In genomic region chr2:15711126-15711860, GRCh38 we compare ENCODE assay signal across 18 cellular contexts.
DNase-seq lines count a peak whose midpoint lies in the region; ATAC-seq, FAIRE-seq and TF ChIP-seq lines count a peak whose summit lies in the region.
"Had no signal": no experiment of that assay in that cellular context is flagged by ENCODE, and none has a peak within 500 bp of the region (broad histone marks: within the 10 kb centered on the region; RNA-seq: fewer than 3 reads in every experiment).

No MANE protein-coding gene starts in this region.

- no peak overlapping the region for H2AFZ ChIP-seq in neuronal stem cell (ENCODE audit: low read length)
- H2AFZ ChIP-seq: GM23338 had no signal

- no peak overlapping the region for H2BK5ac ChIP-seq in neuronal stem cell (ENCODE audit: low read length)

- H3K27ac ChIP-seq in RWPE2 (ENCODE audit: poor library complexity, severe bottlenecking) (no peak overlapping the region), neuronal stem cell (replicated peaks; ENCODE audit: low read length) (no peak overlapping the region)
- H3K27ac ChIP-seq: HL-60 had no signal

- H3K27ac Mint-ChIP-seq in natural killer cell treated with Interleukin-12 subunit alpha and Interleukin-12 subunit beta and Interleukin-15 and Interleukin-18, amount 100 ng/mL, for 72 hours = no peak overlapping the region
- H3K27ac Mint-ChIP-seq: B cell; CD4-positive, alpha-beta T cell; GM23338 had no signal

- H4K91ac ChIP-seq in neuronal stem cell (ENCODE audit: low read depth, low read length, poor library complexity) = peak overlapping the region; percentile 93

- no peak overlapping the region for H3K18ac ChIP-seq in neuronal stem cell (ENCODE audit: low read length)

- peak; percentile 21; the same call in 1 of the 3 replicates for ATAC-seq in RWPE2 (ENCODE audit: low read depth)
- no peak for ATAC-seq in natural killer cell treated with Interleukin-12 subunit alpha and Interleukin-12 subunit beta and Interleukin-15 and Interleukin-18, amount 100 ng/mL, for 72 hours
- ATAC-seq in HG02588 (IDR thresholded peaks at IDR 0.05; ENCODE audit: unreplicated experiment) = no peak
- ATAC-seq: GM12878, GM23338 had no signal

- TF ChIP-seq CTCF in RWPE2 (IDR thresholded peaks at IDR 0.05; ENCODE audit: poor library complexity, severe bottlenecking) (no peak), bronchial epithelial cell (IDR thresholded peaks at IDR 0.05; ENCODE audit: insufficient read depth, low read length, severe bottlenecking) (no peak)

- H3K27me3 ChIP-seq in RWPE2 (ENCODE audit: insufficient read depth, poor library complexity, severe bottlenecking) = no peaks in the 10 kb centered on the region
- peaks cover 3% of the 10 kb centered on the region for H3K27me3 ChIP-seq in bronchial epithelial cell (ENCODE audit: control insufficient read depth, insufficient read depth, low read length)
- no peaks in the 10 kb centered on the region for H3K27me3 ChIP-seq in neuronal stem cell (ENCODE audit: control insufficient read depth in 3 of 3, insufficient read depth in 3 of 3, low read depth in 1 of 3, low read length in 3 of 3)

- H3K4me1 ChIP-seq in RWPE2 (ENCODE audit: insufficient read depth, poor library complexity, severe bottlenecking) (peaks cover 5% of the 10 kb centered on the region), neuronal stem cell (ENCODE audit: control insufficient read depth in 2 of 2, insufficient read depth in 1 of 2, low read depth in 1 of 2, low read length in 2 of 2) (peaks cover 2 to 5% of the 10 kb centered on the region in 2 donors)

- no peaks in the 10 kb centered on the region for H3K36me3 Mint-ChIP-seq in natural killer cell treated with Interleukin-12 subunit alpha and Interleukin-12 subunit beta and Interleukin-15 and Interleukin-18, amount 100 ng/mL, for 72 hours

- H3K36me3 ChIP-seq in RWPE2 (ENCODE audit: low read depth) (no peaks in the 10 kb centered on the region), bronchial epithelial cell (ENCODE audit: control insufficient read depth, insufficient read depth, low read length) (no peaks in the 10 kb centered on the region), neuronal stem cell (replicated peaks in 1 of 2; ENCODE audit: control insufficient read depth in 2 of 2, insufficient read depth in 2 of 2, low read length in 2 of 2) (no peaks in the 10 kb centered on the region)

- H2BK120ac ChIP-seq in neuronal stem cell (ENCODE audit: low read depth, low read length) = no peak overlapping the region

- H3K4me3 Mint-ChIP-seq in natural killer cell treated with Interleukin-12 subunit alpha and Interleukin-12 subunit beta and Interleukin-15 and Interleukin-18, amount 100 ng/mL, for 72 hours = no peak overlapping the region
- H3K4me3 Mint-ChIP-seq: B cell; CD4-positive, alpha-beta T cell; GM23338 had no signal

- H3K23ac ChIP-seq in neuronal stem cell (ENCODE audit: low read depth, low read length, poor library complexity) = peak overlapping the region; percentile 62

- no peaks in the 10 kb centered on the region for H3K79me1 ChIP-seq in neuronal stem cell (ENCODE audit: low read depth, low read length)

- peak overlapping the region; percentile 63 for H3K9ac ChIP-seq in neuronal stem cell (ENCODE audit: low read depth, low read length, poor library complexity)

- no peak overlapping the region for H4K8ac ChIP-seq in neuronal stem cell (ENCODE audit: low read depth, low read length)

- no peak overlapping the region for H2BK15ac ChIP-seq in neuronal stem cell (ENCODE audit: low read length)

- H2BK12ac ChIP-seq in neuronal stem cell (ENCODE audit: low read length) = no peak overlapping the region

- no peak for FAIRE-seq in bronchial epithelial cell (lab: Jason Lieb, UNC)
- FAIRE-seq: A204.1, GM12878 had no signal

- no CpG with 5 or more reads among the region's 4 CpGs for WGBS in neuronal stem cell (ENCODE audit: extremely low coverage in 2 of 2, insufficient read length in 2 of 2, insufficient replicate concordance in 1 of 2), 2 donors

- H3K9me3 ChIP-seq in RWPE2 (ENCODE audit: severe bottlenecking) (no peaks in the 10 kb centered on the region), neuronal stem cell (replicated peaks in 1 of 2; ENCODE audit: control insufficient read depth in 2 of 2, insufficient read depth in 1 of 2, low read depth in 1 of 2, low read length in 2 of 2) (peaks cover 0 to 2% of the 10 kb centered on the region in 2 donors)

- peaks cover 0 to 10% of the 10 kb centered on the region in 2 donors for H3K27me3 Mint-ChIP-seq in natural killer cell treated with Interleukin-12 subunit alpha and Interleukin-12 subunit beta and Interleukin-15 and Interleukin-18, amount 100 ng/mL, for 72 hours
- H3K27me3 Mint-ChIP-seq: CD4-positive, alpha-beta T cell had no signal

- H3K4me3 ChIP-seq in RWPE2 (ENCODE audit: severe bottlenecking) (no peak overlapping the region), bronchial epithelial cell (ENCODE audit: low read depth, low read length) (no peak overlapping the region), neuronal stem cell (ENCODE audit: low read length in 2 of 2) (no peak overlapping the region)
- H3K4me3 ChIP-seq: GM12878, GM23338 had no signal

- H3K4ac ChIP-seq in neuronal stem cell (ENCODE audit: low read length) = no peak overlapping the region

- H3K4me2 ChIP-seq in neuronal stem cell (ENCODE audit: insufficient read depth, low read length, poor library complexity, severe bottlenecking) = no peak overlapping the region
- H3K4me2 ChIP-seq: GM23338 had no signal

- H3K9me3 Mint-ChIP-seq in natural killer cell treated with Interleukin-12 subunit alpha and Interleukin-12 subunit beta and Interleukin-15 and Interleukin-18, amount 100 ng/mL, for 72 hours = no peaks in the 10 kb centered on the region
- H3K9me3 Mint-ChIP-seq: CD4-positive, alpha-beta T cell; GM23338 had no signal

- no peak overlapping the region for H2AK5ac ChIP-seq in neuronal stem cell (ENCODE audit: low read depth, low read length)

- no peak for DNase-seq in RWPE2 (ENCODE audit: low spot score)
- DNase-seq in bronchial epithelial cell (ENCODE audit: low read depth) = peak; percentile 39
- peak; percentile 84 for DNase-seq in kidney tubule cell (ENCODE audit: low spot score)
- no peak for DNase-seq in neuronal stem cell (ENCODE audit: low spot score)
- no peak for DNase-seq in DMS 273 (lab: John Stamatoyannopoulos, UW; ENCODE audit: unreplicated experiment)
- DNase-seq in natural killer cell treated with Interleukin-12 subunit alpha and Interleukin-12 subunit beta and Interleukin-15 and Interleukin-18, amount 100 ng/mL, for 72 hours (ENCODE audit: low spot score) = no peak
- DNase-seq in NCI-H1105 (lab: John Stamatoyannopoulos, UW) = no peak
- DNase-seq: C1 segment of cervical spinal cord; Calu3; CD4-positive, alpha-beta T cell; DMS79; H7 had no signal

- no peaks in the 10 kb centered on the region for H3K4me1 Mint-ChIP-seq in natural killer cell treated with Interleukin-12 subunit alpha and Interleukin-12 subunit beta and Interleukin-15 and Interleukin-18, amount 100 ng/mL, for 72 hours (ENCODE audit: low read depth in 2 of 2)
- H3K4me1 Mint-ChIP-seq: B cell, GM23338 had no signal

- H3K14ac ChIP-seq in neuronal stem cell (ENCODE audit: low read length) = no peak overlapping the region

Comparison
In these comparisons a context has a peak if more than half of its experiments do, and no peak if none do; other contexts are left out.
1. DNase-seq: peak in bronchial epithelial cell (single experiment) and kidney tubule cell (single experiment); none in RWPE2 (single experiment), neuronal stem cell (single experiment), DMS 273 (single experiment), natural killer cell treated with Interleukin-12 subunit alpha and Interleukin-12 subunit beta and Interleukin-15 and Interleukin-18, amount 100 ng/mL, for 72 hours (single experiment) and NCI-H1105 (single experiment).